28 cellular contexts compared by ENCODE assay signal in the genomic region with DNA sequence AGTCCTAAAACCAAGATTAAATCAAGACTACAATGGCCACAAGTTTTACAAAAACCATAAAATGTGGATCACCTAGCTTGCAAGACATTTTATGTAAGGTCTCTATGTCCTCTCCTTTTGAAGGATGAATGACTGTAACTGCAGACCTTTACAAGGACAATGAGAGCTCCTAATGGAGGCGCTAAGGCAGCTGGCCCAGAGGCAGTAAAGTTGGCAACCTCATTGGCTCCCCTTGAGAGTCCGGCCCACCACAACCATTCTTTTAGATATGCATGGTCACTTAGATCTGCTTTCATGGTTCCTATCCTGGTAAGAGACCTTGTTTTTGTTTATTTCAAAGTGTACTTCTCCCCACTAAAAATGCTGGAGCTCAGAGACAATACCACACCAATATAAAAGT.
"Had no signal": no experiment of that assay in that cellular context is flagged by ENCODE, and none has a peak within 500 bp of the region (broad histone marks: within the 10 kb centered on the region; RNA-seq: fewer than 3 reads in every experiment).

No MANE protein-coding gene starts in this region.

- H3K4me3 Mint-ChIP-seq: mesothelial cell of epicardium; naive B cell; natural killer cell treated with Interleukin-12 subunit alpha and Interleukin-12 subunit beta and Interleukin-15 and Interleukin-18, amount 100 ng/mL, for 72 hours; stimulated activated naive B cell treated with anti-CD40 and anti-IgM and Interleukin-4, amounts not matched to agents 10 μg/mL and 1 μg/mL and 100 μg/mL, for 72 hours had no signal

- ATAC-seq: left colon; left lung; lower lobe of right lung; natural killer cell treated with Interleukin-12 subunit alpha and Interleukin-12 subunit beta and Interleukin-15 and Interleukin-18, amount 100 ng/mL, for 72 hours; right lobe of liver; stimulated activated naive B cell treated with anti-CD40 and anti-IgM and Interleukin-4, amounts not matched to agents 10 μg/mL and 1 μg/mL and 100 μg/mL, for 72 hours; stimulated activated naive CD8-positive, alpha-beta T cell treated with anti-CD3 and anti-CD28 coated beads, Interleukin-15, Interleukin-2, amounts not matched to agents 100 U/mL and 50 U/mL, for 24 hours had no signal

- DNase-seq: hippocampal formation; kidney; left colon; left lung; lower lobe of right lung; mammary epithelial cell; mesenchymal stem cell; naive B cell; occipital lobe; right lobe of liver; stimulated activated CD4-positive, alpha-beta T cell treated with anti-CD3 and anti-CD28 coated beads, Interleukin-12 subunit alpha, Interleukin-12 subunit beta, amount 100 ng/mL, for 4 hours; stimulated activated CD4-positive, alpha-beta T cell treated with anti-CD3 and anti-CD28 coated beads, Interleukin-15, amount 100 ng/mL, for 24 hours; stimulated activated CD4-positive, alpha-beta T cell treated with anti-CD3 and anti-CD28 coated beads, Interleukin-2, amount 100 ng/mL, for 24 hours; stimulated activated CD4-positive, alpha-beta T cell treated with anti-CD3 and anti-CD28 coated beads, Interleukin-4, amount 100 ng/mL, for 1 hour; stimulated activated naive B cell treated with anti-CD40 and anti-IgM and Interleukin-4, amounts not matched to agents 10 μg/mL and 1 μg/mL and 100 μg/mL, for 72 hours; stimulated activated naive CD8-positive, alpha-beta T cell treated with anti-CD3 and anti-CD28 coated beads, Interleukin-15, Interleukin-2, amounts not matched to agents 100 U/mL and 50 U/mL, for 24 hours; stomach; testis; thyroid gland; transverse colon; upper lobe of left lung had no signal

- H3K9me3 ChIP-seq: left lung, lower lobe of right lung, neutrophil, right atrium auricular region, right lobe of liver, stomach, testis, thyroid gland, transverse colon, upper lobe of left lung, vagina had no signal

- H3K27ac Mint-ChIP-seq: mesothelial cell of epicardium; natural killer cell treated with Interleukin-12 subunit alpha and Interleukin-12 subunit beta and Interleukin-15 and Interleukin-18, amount 100 ng/mL, for 72 hours; progenitor cell of endocrine pancreas; stimulated activated naive B cell treated with anti-CD40 and anti-IgM and Interleukin-4, amounts not matched to agents 10 μg/mL and 1 μg/mL and 100 μg/mL, for 72 hours had no signal

- H3K4me1 ChIP-seq: parathyroid adenoma, right atrium auricular region, right lobe of liver, stomach, testis, thyroid gland, vagina had no signal

- H3K27me3 ChIP-seq: left lung, neutrophil, right atrium auricular region, right lobe of liver, stomach, testis, thyroid gland, transverse colon, upper lobe of left lung, vagina had no signal

- H2AFZ ChIP-seq: parathyroid adenoma had no signal

- H3K9me3 Mint-ChIP-seq: mesothelial cell of epicardium; naive B cell; stimulated activated naive B cell treated with anti-CD40 and anti-IgM and Interleukin-4, amounts not matched to agents 10 μg/mL and 1 μg/mL and 100 μg/mL, for 72 hours had no signal

- H3K27ac ChIP-seq: left lung, lower lobe of right lung, neutrophil, parathyroid adenoma, right atrium auricular region, right lobe of liver, stomach, testis, thyroid gland, transverse colon, upper lobe of left lung, vagina had no signal

- H3K36me3 ChIP-seq: left lung, lower lobe of right lung, neutrophil, right atrium auricular region, right lobe of liver, stomach, thyroid gland, transverse colon, upper lobe of left lung, vagina had no signal

- H3K9ac ChIP-seq: parathyroid adenoma had no signal

- H3K79me2 ChIP-seq: parathyroid adenoma had no signal

- H3K27me3 Mint-ChIP-seq: natural killer cell treated with Interleukin-12 subunit alpha and Interleukin-12 subunit beta and Interleukin-15 and Interleukin-18, amount 100 ng/mL, for 72 hours; progenitor cell of endocrine pancreas had no signal

- H3K4me3 ChIP-seq: left lung, lower lobe of right lung, right atrium auricular region, right lobe of liver, stomach, testis, thyroid gland, transverse colon, upper lobe of left lung, vagina had no signal

- H3K36me3 Mint-ChIP-seq: mesothelial cell of epicardium; naive B cell; natural killer cell treated with Interleukin-12 subunit alpha and Interleukin-12 subunit beta and Interleukin-15 and Interleukin-18, amount 100 ng/mL, for 72 hours; stimulated activated naive B cell treated with anti-CD40 and anti-IgM and Interleukin-4, amounts not matched to agents 10 μg/mL and 1 μg/mL and 100 μg/mL, for 72 hours had no signal
